Comparison of ENCODE assay signal across 29 cellular contexts in genomic region chr11:30610628-30611027, GRCh38. TPM values are rescaled to one million over a fixed set of nuclear protein-coding genes. Genes with fewer than 3 reads are reported as not detected.
"Had no signal": no experiment of that assay in that cellular context is flagged by ENCODE, and none has a peak within 500 bp of the region (broad histone marks: within the 10 kb centered on the region; RNA-seq: fewer than 3 reads in every experiment).

No MANE protein-coding gene starts in this region.

- H3K36me3 ChIP-seq: colonic mucosa, esophagus muscularis mucosa, esophagus squamous epithelium, gastrocnemius medialis, gastroesophageal sphincter, heart left ventricle, heart right ventricle had no signal

- H3K4me3 ChIP-seq: colonic mucosa, coronary artery, dorsolateral prefrontal cortex, esophagus muscularis mucosa, esophagus squamous epithelium, gastrocnemius medialis, gastroesophageal sphincter, heart left ventricle, heart right ventricle, hepatocyte had no signal

- H3K4me1 Mint-ChIP-seq: endodermal cell had no signal

- H3K27me3 Mint-ChIP-seq: dendritic cell treated with granulocyte-macrophage colony-stimulating factor and Interleukin-4, amounts not matched to agents 40 ng/mL and 50 ng/mL, for 4 days; effector memory CD8-positive, alpha-beta T cell had no signal

- ATAC-seq: effector memory CD8-positive, alpha-beta T cell; esophagus mucosa; foreskin keratinocyte; gastrocnemius medialis; gastroesophageal sphincter; heart left ventricle; heart right ventricle had no signal

- H3K4me2 ChIP-seq: hepatocyte had no signal

- H2AFZ ChIP-seq: hepatocyte had no signal

- H3K4me1 ChIP-seq: colonic mucosa, esophagus muscularis mucosa, esophagus squamous epithelium, foreskin keratinocyte, gastrocnemius medialis, gastroesophageal sphincter, heart left ventricle, heart right ventricle had no signal

- H3K9me3 ChIP-seq: colonic mucosa, esophagus muscularis mucosa, esophagus squamous epithelium, gastrocnemius medialis, gastroesophageal sphincter, heart left ventricle, heart right ventricle had no signal

- H3K27ac ChIP-seq: colonic mucosa, coronary artery, dorsolateral prefrontal cortex, epithelial cell of prostate, esophagus muscularis mucosa, esophagus squamous epithelium, foreskin keratinocyte, gastrocnemius medialis, gastroesophageal sphincter, heart left ventricle, heart right ventricle, hepatocyte had no signal

- H3K27ac Mint-ChIP-seq: dendritic cell treated with granulocyte-macrophage colony-stimulating factor and Interleukin-4, amounts not matched to agents 40 ng/mL and 50 ng/mL, for 4 days; effector memory CD8-positive, alpha-beta T cell; endodermal cell had no signal

- H3K27me3 ChIP-seq: colonic mucosa, dorsolateral prefrontal cortex, esophagus muscularis mucosa, esophagus squamous epithelium, foreskin keratinocyte, gastrocnemius medialis, gastroesophageal sphincter, heart left ventricle, heart right ventricle, hepatocyte had no signal

- H3K9me3 Mint-ChIP-seq: dendritic cell treated with granulocyte-macrophage colony-stimulating factor and Interleukin-4, amounts not matched to agents 40 ng/mL and 50 ng/mL, for 4 days; endodermal cell had no signal

- H3K4me3 Mint-ChIP-seq: dendritic cell treated with granulocyte-macrophage colony-stimulating factor and Interleukin-4, amounts not matched to agents 40 ng/mL and 50 ng/mL, for 4 days; effector memory CD8-positive, alpha-beta T cell; endodermal cell had no signal

- DNase-seq: colonic mucosa; cortex of kidney; dermis blood vessel endothelial cell; dorsolateral prefrontal cortex; effector CD4-positive, alpha-beta T cell; effector CD8-positive, alpha-beta T cell; effector memory CD4-positive, alpha-beta T cell; effector memory CD8-positive, alpha-beta T cell; endodermal cell; erythroblast; esophagus squamous epithelium; foreskin fibroblast; foreskin keratinocyte; foreskin melanocyte; gastrocnemius medialis; glutamatergic neuron; head of caudate nucleus; heart left ventricle; heart right ventricle had no signal

- H3K79me2 ChIP-seq: hepatocyte had no signal

RNA-seq across cellular contexts. Expression of gene MPPED2, which starts 24.5 kb away (rescaled TPM):
- total RNA-seq: endothelial cell of umbilical vein, fibroblast of villous mesenchyme, foreskin keratinocyte, glomerular endothelial cell had no signal
- polyA plus RNA-seq: endothelial cell of umbilical vein, foreskin keratinocyte had no signal
